ENCODE assay signal across 8 cellular contexts in the genomic region with DNA sequence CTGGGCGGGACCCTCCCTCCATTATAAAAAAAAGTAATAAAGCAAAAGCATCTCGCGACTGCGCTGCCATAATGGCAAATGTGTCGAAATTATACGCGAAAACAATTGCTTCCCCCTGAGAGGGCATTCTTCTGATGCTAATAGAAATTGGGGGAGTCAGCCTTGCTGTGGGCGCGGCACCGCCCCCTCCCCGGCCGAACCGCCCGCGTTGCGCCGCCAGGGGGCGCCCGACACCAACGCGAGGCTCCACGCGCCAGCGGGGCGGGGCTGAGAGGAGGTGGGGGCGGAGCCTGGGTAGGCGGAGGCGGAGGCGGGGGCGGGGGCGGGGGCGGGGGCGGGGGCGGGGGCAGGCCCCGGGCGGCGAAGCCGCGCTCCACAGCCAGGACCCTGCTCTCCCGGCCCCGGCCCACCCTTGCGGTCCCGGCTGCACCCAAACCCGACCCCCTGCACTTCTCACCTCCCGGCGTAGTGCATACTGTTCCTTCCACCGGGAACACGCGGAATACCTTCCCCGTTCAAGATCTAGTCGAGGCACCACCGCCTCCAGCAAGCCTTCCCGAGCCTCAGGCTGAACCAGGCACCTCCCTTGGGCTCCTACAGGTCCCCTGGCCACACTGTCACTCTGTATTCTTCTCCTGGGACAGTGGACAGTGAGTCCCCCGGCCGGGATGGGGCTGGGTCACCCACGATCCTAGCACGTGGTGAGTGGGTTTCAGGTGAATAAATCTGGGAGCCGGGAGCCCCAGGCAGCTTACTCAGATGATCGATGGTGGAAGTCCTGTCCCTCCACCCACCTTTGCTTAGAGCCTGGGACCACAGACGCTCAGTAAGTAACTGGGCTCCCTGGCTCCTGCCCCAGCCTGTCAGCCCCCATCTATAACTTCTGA. TPM values are rescaled to one million over a fixed set of nuclear protein-coding genes. Genes with fewer than 3 reads are reported as not detected.
DNase-seq lines count a peak whose midpoint lies in the region; ATAC-seq and TF ChIP-seq lines count a peak whose summit lies in the region.

No MANE protein-coding gene starts in this region.

- H3K4me1 Mint-ChIP-seq in activated CD4-positive, alpha-beta T cell treated with anti-CD3 and anti-CD28 coated beads for 36 hours = peaks cover 9% of the 10 kb centered on the region
- peaks cover 13% of the 10 kb centered on the region for H3K4me1 Mint-ChIP-seq in chondrocyte (ENCODE audit: low read depth)

- intact Hi-C loops in activated CD4-positive, alpha-beta T cell treated with anti-CD3 and anti-CD28 coated beads for 36 hours (cut with DNase I, micrococcal nuclease) = loop anchor here (1.0 to 10.0 kb wide), 7 partner anchors 28 to 286 kb away; a partner anchor contains a TSS

- peak overlapping the region; percentile 84 for H3K4me3 ChIP-seq in H7 (ENCODE audit: insufficient read depth, low read depth, low read length)

- CTCF ChIA-PET in activated CD4-positive, alpha-beta T cell treated with anti-CD3 and anti-CD28 coated beads for 36 hours (lab: Charles Lee) = interaction anchor here (0.6 to 1.3 kb wide), 2 partner anchors 17 to 163 kb away, joined by 4 to 5 read pairs; no protein-coding TSS in a partner anchor

- H3K9me3 Mint-ChIP-seq in activated CD4-positive, alpha-beta T cell treated with anti-CD3 and anti-CD28 coated beads for 36 hours (ENCODE audit: low read depth) = no peaks in the 10 kb centered on the region
- no peaks in the 10 kb centered on the region for H3K9me3 Mint-ChIP-seq in chondrocyte (ENCODE audit: low read depth)

- ATAC-seq in activated CD4-positive, alpha-beta T cell treated with anti-CD3 and anti-CD28 coated beads for 36 hours = peak; percentile 87
- no peak for ATAC-seq in HG03354 (IDR thresholded peaks at IDR 0.05; ENCODE audit: poor library complexity, severe bottlenecking, unreplicated experiment)

- H3K36me3 ChIP-seq in H7 (replicated peaks; ENCODE audit: control insufficient read depth, insufficient read depth, low read length) = no peaks in the 10 kb centered on the region

- TF ChIP-seq CTCF in chondrocyte (IDR thresholded peaks at IDR 0.05) = peak; percentile 95

- H3K4me3 Mint-ChIP-seq in activated CD4-positive, alpha-beta T cell treated with anti-CD3 and anti-CD28 coated beads for 36 hours = peak overlapping the region; percentile 67
- peak overlapping the region; percentile 83 for H3K4me3 Mint-ChIP-seq in chondrocyte (ENCODE audit: unreplicated experiment)

- POLR2A ChIA-PET in activated CD4-positive, alpha-beta T cell treated with anti-CD3 and anti-CD28 coated beads for 36 hours (lab: Charles Lee) = no interaction called here

- H3K27me3 ChIP-seq in H7 (ENCODE audit: control insufficient read depth, insufficient read depth, low read length) = peaks cover 9% of the 10 kb centered on the region; the same call in 1 of the 2 replicates

- H3K36me3 Mint-ChIP-seq in activated CD4-positive, alpha-beta T cell treated with anti-CD3 and anti-CD28 coated beads for 36 hours (ENCODE audit: low read depth) = no peaks in the 10 kb centered on the region
- H3K36me3 Mint-ChIP-seq in chondrocyte (ENCODE audit: low read depth) = no peaks in the 10 kb centered on the region

- H3K27ac Mint-ChIP-seq in activated CD4-positive, alpha-beta T cell treated with anti-CD3 and anti-CD28 coated beads for 36 hours = no peak overlapping the region
- H3K27ac Mint-ChIP-seq in chondrocyte (ENCODE audit: unreplicated experiment) = no peak overlapping the region

- DNase-seq in COLO668 (lab: John Stamatoyannopoulos, UW; ENCODE audit: unreplicated experiment) (peak; percentile 85), H7 (peak; percentile 96), NCI-H2171 (lab: John Stamatoyannopoulos, UW) (peak; percentile 78), chondrocyte (ENCODE audit: low spot score) (no peak), kidney tubule cell (ENCODE audit: low spot score) (peak; percentile 72)
- DNase-seq in activated CD4-positive, alpha-beta T cell treated with anti-CD3 and anti-CD28 coated beads for 36 hours = peak; percentile 90
- DNase-seq in stimulated activated CD4-positive, alpha-beta T cell treated with anti-CD3 and anti-CD28 coated beads, Interleukin-15, amount 100 ng/mL, for 48 hours (ENCODE audit: low read depth in 2 of 2) = peak; percentile 48 to 73

- peaks cover 10% of the 10 kb centered on the region for H3K27me3 Mint-ChIP-seq in activated CD4-positive, alpha-beta T cell treated with anti-CD3 and anti-CD28 coated beads for 36 hours
- no peaks in the 10 kb centered on the region for H3K27me3 Mint-ChIP-seq in chondrocyte (ENCODE audit: low read depth)

RNA-seq across cellular contexts. Expression of a gene that starts 15.5 kb away (rescaled TPM):
- 0.41 TPM in 1 of 2 replicates, not detected in the other for total RNA-seq in H7 (2014; rRNA removed; shearing (Covaris generic))
- not detected for total RNA-seq in activated CD4-positive, alpha-beta T cell treated with anti-CD3 and anti-CD28 coated beads for 36 hours
- not detected in 3 replicates for total RNA-seq in chondrocyte

RNA-seq across cellular contexts. Expression of a gene that starts 28.5 kb away (rescaled TPM):
- total RNA-seq in H7 (2014; rRNA removed; shearing (Covaris generic)) = 37.5 and 43.9 TPM in 2 replicates
- total RNA-seq in activated CD4-positive, alpha-beta T cell treated with anti-CD3 and anti-CD28 coated beads for 36 hours = 10 to 100 TPM; 24.8 to 29.6 TPM
- total RNA-seq in chondrocyte = 103 to 109 TPM (median 109 TPM) in 3 replicates

RNA-seq across cellular contexts. Expression of a gene that starts 40.5 kb away (rescaled TPM):
- 15.7 and 31.1 TPM in 2 replicates for total RNA-seq in H7 (2014; rRNA removed; shearing (Covaris generic))
- total RNA-seq in activated CD4-positive, alpha-beta T cell treated with anti-CD3 and anti-CD28 coated beads for 36 hours = 10 to 100 TPM; 25.5 to 29.0 TPM
- 64.6 to 72.6 TPM (median 68.7 TPM) in 3 replicates for total RNA-seq in chondrocyte
